ENCODE assay signal across 1 cellular context in the genomic region with DNA sequence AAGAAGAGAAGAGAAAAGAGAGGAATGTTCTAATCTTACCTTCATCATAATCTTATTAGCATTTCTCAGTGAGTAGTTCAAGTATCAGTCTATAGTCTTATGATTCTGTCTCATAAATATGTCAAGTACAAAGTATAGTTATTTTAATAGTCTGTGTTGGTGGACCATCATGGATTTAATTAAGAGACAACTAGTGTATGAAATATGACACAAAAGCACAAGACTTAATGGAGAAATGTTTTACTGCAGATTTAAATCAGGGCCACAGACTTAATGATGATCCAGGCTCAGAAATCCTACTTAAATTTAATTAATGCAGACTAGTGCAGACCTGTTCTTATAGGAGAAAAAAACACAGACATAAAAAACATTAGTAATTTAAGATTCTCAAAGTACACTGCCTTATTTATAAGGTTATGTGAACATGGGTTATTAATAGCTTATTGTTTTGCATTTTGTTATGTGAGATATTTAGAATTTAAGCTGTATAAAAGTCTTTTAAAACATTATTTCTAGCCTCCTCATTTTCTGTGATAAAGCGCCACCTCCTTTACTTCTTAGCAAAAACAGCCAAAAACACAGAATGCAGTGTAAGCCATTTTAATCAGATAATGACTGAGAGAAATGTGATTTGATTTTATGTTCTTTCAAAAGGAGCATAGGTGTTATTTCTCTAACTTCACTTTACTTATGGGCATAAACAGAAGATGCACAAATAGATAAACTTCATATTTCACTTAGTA.
TF ChIP-seq lines count a peak whose summit lies in the region.

No MANE protein-coding gene starts in this region.

TF ChIP-seq in endothelial cell of umbilical vein, 7 proteins besides CTCF, POLR2A, EP300 and RAD21:
- TF ChIP-seq GATA2 (IDR thresholded peaks at IDR 0.05; ENCODE audit: insufficient read depth, insufficient read length, low read depth, low read length) (no peak), POLR2AphosphoS5 (IDR thresholded peaks at IDR 0.05; ENCODE audit: insufficient read depth, low read depth, low read length) (no peak), MYC (IDR thresholded peaks at IDR 0.05; ENCODE audit: low read depth, low read length) (no peak), EZH2 (IDR thresholded peaks at IDR 0.05; ENCODE audit: borderline replicate concordance, low read depth, low read length, severe bottlenecking) (no peak), JUN (IDR thresholded peaks at IDR 0.05; ENCODE audit: borderline replicate concordance, insufficient read depth, insufficient read length, low read depth) (no peak), FOS (IDR thresholded peaks at IDR 0.05; ENCODE audit: borderline replicate concordance, insufficient read depth, low read length) (no peak)
- TF ChIP-seq, protein P1, sequence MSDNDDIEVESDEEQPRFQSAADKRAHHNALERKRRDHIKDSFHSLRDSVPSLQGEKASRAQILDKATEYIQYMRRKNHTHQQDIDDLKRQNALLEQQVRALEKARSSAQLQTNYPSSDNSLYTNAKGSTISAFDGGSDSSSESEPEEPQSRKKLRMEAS (IDR thresholded peaks at IDR 0.05; ENCODE audit: insufficient read depth, insufficient read length): no peak
